Comparison of ENCODE assay signal across 12 cellular contexts in the genomic region with DNA sequence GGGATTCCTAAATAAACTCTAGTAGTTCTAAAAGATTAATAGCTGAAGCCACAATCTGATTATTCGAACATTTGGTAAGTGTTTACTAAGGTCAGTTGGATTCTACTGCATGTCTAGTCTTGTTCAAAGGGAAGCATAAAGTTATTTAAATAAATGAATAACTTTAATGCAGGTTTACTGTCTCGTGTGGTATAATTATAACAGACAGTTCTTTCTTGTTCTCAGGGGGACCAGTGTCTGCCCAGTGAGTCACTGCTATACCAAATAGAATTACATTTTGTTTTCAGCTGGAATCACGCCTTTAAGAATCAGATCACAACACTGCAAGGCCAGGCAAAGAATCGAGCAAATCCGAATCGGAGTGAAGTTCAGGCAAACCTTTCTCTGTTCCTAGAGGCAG.
"Had no signal": no experiment of that assay in that cellular context is flagged by ENCODE, and none has a peak within 500 bp of the region (broad histone marks: within the 10 kb centered on the region; RNA-seq: fewer than 3 reads in every experiment).

No MANE protein-coding gene starts in this region.

- H3K27me3 ChIP-seq: upper lobe of right lung had no signal

- DNase-seq: activated B cell treated with CpG ODN at 0.5 μM for 24 hours; activated CD4-positive, alpha-beta memory T cell treated with anti-CD3 and anti-CD28 coated beads for 36 hours; activated CD4-positive, alpha-beta T cell treated with anti-CD3 and anti-CD28 coated beads for 4 hours; activated gamma-delta T cell treated with Interleukin-2 at 50 U/mL for 16 hours; activated T-cell treated with anti-CD3 and anti-CD28 coated beads for 4 hours; head of caudate nucleus; midbrain; psoas muscle; right cardiac atrium; stimulated activated naive CD8-positive, alpha-beta T cell treated with anti-CD3 and anti-CD28 coated beads, Interleukin-15, amount 100 ng/mL, for 72 hours; upper lobe of right lung had no signal

- ATAC-seq: left lobe of liver; psoas muscle; right cardiac atrium; stimulated activated naive CD8-positive, alpha-beta T cell treated with anti-CD3 and anti-CD28 coated beads, Interleukin-15, amount 100 ng/mL, for 72 hours; upper lobe of right lung had no signal

- H3K4me3 ChIP-seq: psoas muscle, upper lobe of right lung had no signal

- H3K27ac ChIP-seq: psoas muscle, upper lobe of right lung had no signal

- H3K4me1 ChIP-seq: psoas muscle had no signal

- H3K9me3 ChIP-seq: psoas muscle, upper lobe of right lung had no signal
